ENCODE assay signal across 8 cellular contexts in genomic region chr1:7069888-7070287, GRCh38.
DNase-seq lines count a peak whose midpoint lies in the region; ATAC-seq and TF ChIP-seq lines count a peak whose summit lies in the region.

No MANE protein-coding gene starts in this region.

- no peak for DNase-seq in tibial artery
- no peak for DNase-seq in NCI-H69 (lab: John Stamatoyannopoulos, UW)
- DNase-seq in OCI-M1 (lab: John Stamatoyannopoulos, UW), result no peak
- DNase-seq in SKM-1 treated with dmso at 0.1 percent for 144 hours (lab: John Stamatoyannopoulos, UW; ENCODE audit: unreplicated experiment), result no peak
- no peak for DNase-seq in activated CD8-positive, alpha-beta T cell treated with anti-CD3 and anti-CD28 coated beads for 36 hours

- H3K27ac ChIP-seq in HUES6 (ENCODE audit: low read depth, low read length) (no peak overlapping the region), liver (ENCODE audit: low read depth in 1 of 2, low read length in 2 of 2) (no peak overlapping the region), tibial artery (no peak overlapping the region)

- H3K36me3 ChIP-seq in HUES6 (ENCODE audit: control insufficient read depth, insufficient read depth, low read length) (no peaks in the 10 kb centered on the region), endocrine pancreas (ENCODE audit: control insufficient read depth, insufficient read depth, low read length) (no peaks in the 10 kb centered on the region), liver (ENCODE audit: control insufficient read depth in 4 of 4, insufficient read depth in 3 of 4, low read depth in 1 of 4, low read length in 3 of 4) (no peaks in the 10 kb centered on the region), tibial artery (no peaks in the 10 kb centered on the region)

- 14% methylated on average over 23 of the region's 23 CpGs for WGBS in liver

- POLR2A ChIA-PET in activated CD8-positive, alpha-beta T cell treated with anti-CD3 and anti-CD28 coated beads for 36 hours (lab: Charles Lee), result interaction anchor here (0.8 kb wide), 1 partner anchor 40 kb away, joined by 3 read pairs; no protein-coding TSS in a partner anchor

- no peaks in the 10 kb centered on the region for H3K9me3 ChIP-seq in HUES6 (ENCODE audit: control insufficient read depth, insufficient read depth, low read depth, low read length)
- no peaks in the 10 kb centered on the region for H3K9me3 ChIP-seq in endocrine pancreas (ENCODE audit: control insufficient read depth, low read length)
- no peaks in the 10 kb centered on the region for H3K9me3 ChIP-seq in liver (ENCODE audit: control insufficient read depth in 4 of 4, low read length in 3 of 4)
- H3K9me3 ChIP-seq in tibial artery, result no peaks in the 10 kb centered on the region

- H3K4me1 Mint-ChIP-seq in activated CD8-positive, alpha-beta T cell treated with anti-CD3 and anti-CD28 coated beads for 36 hours (ENCODE audit: low read depth), result peaks cover 2% of the 10 kb centered on the region

- no peak overlapping the region for H3K27ac Mint-ChIP-seq in activated CD8-positive, alpha-beta T cell treated with anti-CD3 and anti-CD28 coated beads for 36 hours

- H3K9ac ChIP-seq in HUES6 (ENCODE audit: low read length) (no peak overlapping the region), endocrine pancreas (ENCODE audit: control insufficient read depth, insufficient read depth, low read length) (peak overlapping the region; percentile 5), liver (ENCODE audit: low read depth in 1 of 2, low read length in 2 of 2) (peak overlapping the region in 1 of 2 donors; percentile 3)

- CTCF ChIA-PET in activated CD8-positive, alpha-beta T cell treated with anti-CD3 and anti-CD28 coated beads for 36 hours (lab: Charles Lee), result interaction anchor here (0.7 to 2.5 kb wide), 22 partner anchors 9 to 572 kb away, joined by 3 to 24 read pairs (median 4); no protein-coding TSS in a partner anchor

- H3K36me3 Mint-ChIP-seq in activated CD8-positive, alpha-beta T cell treated with anti-CD3 and anti-CD28 coated beads for 36 hours (ENCODE audit: low read depth), result no peaks in the 10 kb centered on the region

- no peak overlapping the region for H3K4me3 Mint-ChIP-seq in activated CD8-positive, alpha-beta T cell treated with anti-CD3 and anti-CD28 coated beads for 36 hours

- ATAC-seq in activated CD8-positive, alpha-beta T cell treated with anti-CD3 and anti-CD28 coated beads for 36 hours, result no peak

- no peaks in the 10 kb centered on the region for H3K9me3 Mint-ChIP-seq in activated CD8-positive, alpha-beta T cell treated with anti-CD3 and anti-CD28 coated beads for 36 hours

- H3K27me3 ChIP-seq in HUES6 (ENCODE audit: control insufficient read depth, insufficient read depth, low read length) (peaks cover 23% of the 10 kb centered on the region; the same call in 1 of the 2 replicates), endocrine pancreas (ENCODE audit: control insufficient read depth, insufficient read depth, low read length) (no peaks in the 10 kb centered on the region), liver (ENCODE audit: control insufficient read depth in 4 of 4, insufficient read depth in 4 of 4, low read length in 3 of 4) (no peaks in the 10 kb centered on the region), tibial artery (peaks cover 0 to 9% of the 10 kb centered on the region in 2 donors)

- intact Hi-C loops in tibial artery (cut with DNase I; ENCODE audit: low total_unique reads), result loop anchor here (5.0 kb wide), 2 partner anchors 278 to 353 kb away; no protein-coding TSS in a partner anchor
- intact Hi-C loops in activated CD8-positive, alpha-beta T cell treated with anti-CD3 and anti-CD28 coated beads for 36 hours (cut with micrococcal nuclease), result loop anchor here (5.0 kb wide), 1 partner anchor 343 kb away; no protein-coding TSS in a partner anchor

- no peak for TF ChIP-seq RAD21 in liver (IDR thresholded peaks at IDR 0.05)

- peaks cover 19% of the 10 kb centered on the region for H3K27me3 Mint-ChIP-seq in activated CD8-positive, alpha-beta T cell treated with anti-CD3 and anti-CD28 coated beads for 36 hours

- TF ChIP-seq CTCF in liver (IDR thresholded peaks at IDR 0.05; ENCODE audit: low read depth, low read length, missing input control), result no peak
- TF ChIP-seq CTCF in tibial artery (IDR thresholded peaks at IDR 0.05), result no peak
- TF ChIP-seq CTCF in activated CD8-positive, alpha-beta T cell treated with anti-CD3 and anti-CD28 coated beads for 36 hours (IDR thresholded peaks at IDR 0.05), result no peak

- H3K4me3 ChIP-seq in HUES6 (ENCODE audit: low read depth, low read length), result peak overlapping the region; percentile 52
- peak overlapping the region; percentile 70 for H3K4me3 ChIP-seq in endocrine pancreas (ENCODE audit: control insufficient read depth, insufficient read depth, low read length)
- H3K4me3 ChIP-seq in liver (ENCODE audit: low read depth in 1 of 3, low read length in 3 of 3), result peak overlapping the region; percentile 41 to 60 (median 50)
- H3K4me3 ChIP-seq in tibial artery, result peak overlapping the region; percentile 35 to 48

- H3K4me1 ChIP-seq in HUES6 (ENCODE audit: control insufficient read depth, insufficient read depth, low read length) (peaks cover 5% of the 10 kb centered on the region), endocrine pancreas (ENCODE audit: control insufficient read depth, insufficient read depth, low read length) (no peaks in the 10 kb centered on the region), liver (ENCODE audit: control insufficient read depth in 4 of 4, insufficient read depth in 4 of 4, low read length in 3 of 4) (peaks cover 1 to 7% (median 6%) of the 10 kb centered on the region in 4 donors), tibial artery (peaks cover 0 to 9% (median 3%) of the 10 kb centered on the region in 4 donors)

TF ChIP-seq in liver, 16 proteins besides CTCF, POLR2A, EP300 and RAD21:
- no peak for TF ChIP-seq SP1 (IDR thresholded peaks at IDR 0.05)
- TF ChIP-seq RXRA (IDR thresholded peaks at IDR 0.05), result no peak
- no peak for TF ChIP-seq FOXA2 (IDR thresholded peaks at IDR 0.05)
- TF ChIP-seq, protein P1, sequence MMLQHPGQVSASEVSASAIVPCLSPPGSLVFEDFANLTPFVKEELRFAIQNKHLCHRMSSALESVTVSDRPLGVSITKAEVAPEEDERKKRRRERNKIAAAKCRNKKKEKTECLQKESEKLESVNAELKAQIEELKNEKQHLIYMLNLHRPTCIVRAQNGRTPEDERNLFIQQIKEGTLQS (IDR thresholded peaks at IDR 0.05), result no peak
- TF ChIP-seq EGR1 (IDR thresholded peaks at IDR 0.05; ENCODE audit: low read depth in 2 of 2), result no peak
- no peak for TF ChIP-seq HNF4G (IDR thresholded peaks at IDR 0.05)
- TF ChIP-seq, protein P2, sequence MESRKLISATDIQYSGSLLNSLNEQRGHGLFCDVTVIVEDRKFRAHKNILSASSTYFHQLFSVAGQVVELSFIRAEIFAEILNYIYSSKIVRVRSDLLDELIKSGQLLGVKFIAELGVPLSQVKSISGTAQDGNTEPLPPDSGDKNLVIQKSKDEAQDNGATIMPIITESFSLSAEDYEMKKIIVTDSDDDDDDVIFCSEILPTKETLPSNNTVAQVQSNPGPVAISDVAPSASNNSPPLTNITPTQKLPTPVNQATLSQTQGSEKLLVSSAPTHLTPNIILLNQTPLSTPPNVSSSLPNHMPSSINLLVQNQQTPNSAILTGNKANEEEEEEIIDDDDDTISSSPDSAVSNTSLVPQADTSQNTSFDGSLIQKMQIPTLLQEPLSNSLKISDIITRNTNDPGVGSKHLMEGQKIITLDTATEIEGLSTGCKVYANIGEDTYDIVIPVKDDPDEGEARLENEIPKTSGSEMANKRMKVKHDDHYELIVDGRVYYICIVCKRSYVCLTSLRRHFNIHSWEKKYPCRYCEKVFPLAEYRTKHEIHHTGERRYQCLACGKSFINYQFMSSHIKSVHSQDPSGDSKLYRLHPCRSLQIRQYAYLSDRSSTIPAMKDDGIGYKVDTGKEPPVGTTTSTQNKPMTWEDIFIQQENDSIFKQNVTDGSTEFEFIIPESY (IDR thresholded peaks at IDR 0.05), result no peak
- no peak for TF ChIP-seq FOXA1 (IDR thresholded peaks at IDR 0.05)
- TF ChIP-seq REST (IDR thresholded peaks at IDR 0.05), result no peak
- TF ChIP-seq JUND (IDR thresholded peaks at IDR 0.05), result no peak
- TF ChIP-seq NR2F2 (IDR thresholded peaks at IDR 0.05), result no peak
- TF ChIP-seq TAF1 (conservative IDR thresholded peaks at IDR 0.05), result no peak
- no peak for TF ChIP-seq HNF4A (conservative IDR thresholded peaks at IDR 0.05)
- no peak for TF ChIP-seq MAX (IDR thresholded peaks at IDR 0.05)
- TF ChIP-seq GABPA (IDR thresholded peaks at IDR 0.05 in 1 of 2, conservative IDR thresholded peaks at IDR 0.05 in 1 of 2), result no peak
- TF ChIP-seq YY1 (IDR thresholded peaks at IDR 0.05), result no peak
